Comparison of ENCODE assay signal across 9 cellular contexts in genomic region chr16:31215287-31216115, GRCh38. TPM values are rescaled to one million over a fixed set of nuclear protein-coding genes. Genes with fewer than 3 reads are reported as not detected.
DNase-seq lines count a peak whose midpoint lies in the region; ATAC-seq and TF ChIP-seq lines count a peak whose summit lies in the region.
"Had no signal": no experiment of that assay in that cellular context is flagged by ENCODE, and none has a peak within 500 bp of the region (broad histone marks: within the 10 kb centered on the region; RNA-seq: fewer than 3 reads in every experiment).

No MANE protein-coding gene starts in this region.

- ATAC-seq in activated naive CD8-positive, alpha-beta T cell treated with anti-CD3 and anti-CD28 coated beads, Interleukin-2, amount 50 U/mL, for 24 hours = peak; percentile 55
- no peak for ATAC-seq in GM19452 (IDR thresholded peaks at IDR 0.05; ENCODE audit: unreplicated experiment)

- peak overlapping the region; percentile 69 for H3K4me3 Mint-ChIP-seq in activated naive CD8-positive, alpha-beta T cell treated with anti-CD3 and anti-CD28 coated beads, Interleukin-2, amount 50 U/mL, for 24 hours

- no peak for TF ChIP-seq CTCF in LNCaP clone FGC (IDR thresholded peaks at IDR 0.05; ENCODE audit: control insufficient read depth, extremely low read depth, insufficient read depth)

- peaks cover 21% of the 10 kb centered on the region for H3K4me1 Mint-ChIP-seq in activated naive CD8-positive, alpha-beta T cell treated with anti-CD3 and anti-CD28 coated beads, Interleukin-2, amount 50 U/mL, for 24 hours

- H3K27ac Mint-ChIP-seq in activated naive CD8-positive, alpha-beta T cell treated with anti-CD3 and anti-CD28 coated beads, Interleukin-2, amount 50 U/mL, for 24 hours = no peak overlapping the region

- peaks cover 51% of the 10 kb centered on the region for H3K27me3 Mint-ChIP-seq in activated naive CD8-positive, alpha-beta T cell treated with anti-CD3 and anti-CD28 coated beads, Interleukin-2, amount 50 U/mL, for 24 hours

- DNase-seq in D341Med (ENCODE audit: low spot score) (peak; percentile 58), LNCaP clone FGC (ENCODE audit: low read depth) (peak; percentile 31), hepatic stellate cell (ENCODE audit: low spot score) (peak; percentile 93), renal cortical epithelial cell (ENCODE audit: low read depth) (peak; percentile 14), Ammon's horn (ENCODE audit: low spot score) (no peak), NCI-H187 (lab: John Stamatoyannopoulos, UW) (no peak)
- DNase-seq in activated naive CD8-positive, alpha-beta T cell treated with anti-CD3 and anti-CD28 coated beads, Interleukin-2, amount 50 U/mL, for 24 hours = no peak

- H3K36me3 Mint-ChIP-seq in activated naive CD8-positive, alpha-beta T cell treated with anti-CD3 and anti-CD28 coated beads, Interleukin-2, amount 50 U/mL, for 24 hours (ENCODE audit: low read depth) = no peaks in the 10 kb centered on the region

- no peaks in the 10 kb centered on the region for H3K9me3 Mint-ChIP-seq in activated naive CD8-positive, alpha-beta T cell treated with anti-CD3 and anti-CD28 coated beads, Interleukin-2, amount 50 U/mL, for 24 hours

- H3K4me3 ChIP-seq in LNCaP clone FGC (ENCODE audit: low read depth, low read length) = peak overlapping the region; percentile 56

RNA-seq across cellular contexts. Expression of gene PYDC1, which starts 1.4 kb away (rescaled TPM):
- not detected in 2 replicates for total RNA-seq in renal cortical epithelial cell
- total RNA-seq: SK-MEL-5 had no signal

RNA-seq across cellular contexts. Expression of gene TRIM72, which starts 1.6 kb away (rescaled TPM):
- total RNA-seq in renal cortical epithelial cell = not detected in 2 replicates

RNA-seq across cellular contexts. Expression of gene PYCARD, which starts 12.9 kb away (rescaled TPM):
- total RNA-seq in renal cortical epithelial cell = 19.9 and 99.7 TPM in 2 replicates

RNA-seq across cellular contexts. Expression of gene FUS, which starts 35.6 kb away (rescaled TPM):
- total RNA-seq in renal cortical epithelial cell = 39.8 and 72.4 TPM in 2 replicates

RNA-seq across cellular contexts. Expression of gene ITGAM, which starts 44.3 kb away (rescaled TPM):
- 0.30 and 0.35 TPM in 2 replicates for total RNA-seq in renal cortical epithelial cell

Comparison
In these comparisons a context has a peak if more than half of its experiments do, and no peak if none do; other contexts are left out.
1. DNase-seq: peak in D341Med (single experiment), LNCaP clone FGC (single experiment), hepatic stellate cell (single experiment) and renal cortical epithelial cell (single experiment); none in activated naive CD8-positive, alpha-beta T cell treated with anti-CD3 and anti-CD28 coated beads, Interleukin-2, amount 50 U/mL, for 24 hours (single experiment), Ammon's horn (single experiment) and NCI-H187 (0 of 2).